Comparison of ENCODE assay signal across 8 cellular contexts in genomic region chr19:34480971-34481821, GRCh38. TPM values are rescaled to one million over a fixed set of nuclear protein-coding genes. Genes with fewer than 3 reads are reported as not detected.
A peak's percentile ranks its signal among the peaks of the same experiment; 100 is the strongest.
DNase-seq lines count a peak whose midpoint lies in the region; ATAC-seq, FAIRE-seq and TF ChIP-seq lines count a peak whose summit lies in the region.

WTIP (plus strand) TSS chr19:34481758; CDS start chr19:34481975, 217 bp downstream.

- H3K27ac ChIP-seq in HepG2 (ENCODE audit: extremely low read length, insufficient read depth, low read length) (no peak within 1 kb of the TSS), thymus (ENCODE audit: low read depth) (peak within 1 kb of the TSS; percentile 31)

- intact Hi-C loops in HepG2 (cut with micrococcal nuclease; ENCODE audit: unreplicated experiment), result no loop called here

- no peaks in the 10 kb centered on the region for H3K9me3 ChIP-seq in HepG2 (ENCODE audit: low read length)
- H3K9me3 ChIP-seq in thymus (ENCODE audit: control insufficient read depth), result no peaks in the 10 kb centered on the region

- ATAC-seq in HepG2 (peak; percentile 82), GM21526 (IDR thresholded peaks at IDR 0.05; ENCODE audit: low FRiP score, unreplicated experiment) (no peak), HG03520 (IDR thresholded peaks at IDR 0.05; ENCODE audit: unreplicated experiment) (no peak)

- peak within 1 kb of the TSS; percentile 88 for H3K4me2 ChIP-seq in HepG2 (ENCODE audit: low read depth, low read length)

- H4K20me1 ChIP-seq in HepG2 (ENCODE audit: insufficient read depth, low read length), result 0 out of 2 replicates have a peak, but pooled peaks cover 2% of the 10 kb centered on the region

- H3K4me3 ChIP-seq in HepG2 (replicated peaks in 1 of 3; ENCODE audit: insufficient read depth in 1 of 3, low read depth in 2 of 3, low read length in 3 of 3) (peak within 1 kb of the TSS; percentile 59 to 76 (median 75)), thymus (ENCODE audit: low read length) (peak within 1 kb of the TSS; percentile 36)

- peak within 1 kb of the TSS; percentile 66 for H3K9ac ChIP-seq in HepG2 (ENCODE audit: insufficient read depth, low read depth, low read length)

- H2AFZ ChIP-seq in HepG2 (ENCODE audit: low read length), result no peak within 1 kb of the TSS

- peaks cover 2% of the 10 kb centered on the region for H3K79me2 ChIP-seq in HepG2 (ENCODE audit: insufficient read depth, low read length)

- peak in 1 of 2 experiments; percentile 29; a peak in 1 of 4 replicates for TF ChIP-seq POLR2A in HepG2 (IDR thresholded peaks at IDR 0.05; ENCODE audit: insufficient read depth in 1 of 2, low read depth in 2 of 2, low read length in 2 of 2)

- H3K27me3 ChIP-seq in HepG2 (ENCODE audit: control insufficient read depth in 1 of 2, insufficient read depth in 2 of 2, low read length in 2 of 2) (no peaks in the 10 kb centered on the region), thymus (ENCODE audit: control insufficient read depth, insufficient read depth) (peaks cover 46% of the 10 kb centered on the region)

- no peak for FAIRE-seq in HepG2 (lab: Jason Lieb, UNC)

- CTCF ChIA-PET in HepG2 (lab: Yijun Ruan, JAX; ENCODE audit: low intra/inter-chr PET ratio, low total read pairs), result interaction anchor here (1.1 kb wide), 1 partner anchor 20 kb away, joined by 3 read pairs; no protein-coding TSS in a partner anchor

- WGBS in HepG2 (ENCODE audit: low lambda C conversion rate), result 17% methylated on average over 32 of the region's 91 CpGs
- 8% methylated on average over 91 of the region's 91 CpGs for WGBS in thymus

- peaks cover 24% of the 10 kb centered on the region for H3K4me1 ChIP-seq in HepG2 (ENCODE audit: insufficient read depth, low read length)
- H3K4me1 ChIP-seq in thymus (ENCODE audit: control insufficient read depth, insufficient read depth, low read length), result no peaks in the 10 kb centered on the region

- peak in 1 of 2 experiments; percentile 37; a peak in 1 of 4 replicates for TF ChIP-seq EP300 in HepG2 (IDR thresholded peaks at IDR 0.05; ENCODE audit: low read depth in 2 of 2, low read length in 2 of 2)
- TF ChIP-seq EP300 in HepG2 (CRISPR knock-in tag; IDR thresholded peaks at IDR 0.05; ENCODE audit: borderline replicate concordance), result no peak

- POLR2A ChIA-PET in HepG2 (lab: Yijun Ruan, JAX), result interaction anchor here (0.8 to 1.3 kb wide), 2 partner anchors 24 to 122 kb away, joined by 3 read pairs; no protein-coding TSS in a partner anchor

- TF ChIP-seq RAD21 in HepG2 (CRISPR knock-in tag; IDR thresholded peaks at IDR 0.05), result no peak

- TF ChIP-seq CTCF in HepG2 (CRISPR knock-in tag; IDR thresholded peaks at IDR 0.05), result no peak

- peak; percentile 95 for DNase-seq in AG08396 (ENCODE audit: low spot score)
- DNase-seq in M059J (ENCODE audit: low read depth), result peak; percentile 55
- peak; percentile 92 for DNase-seq in dermis blood vessel endothelial cell
- DNase-seq in HepG2 (ENCODE audit: low spot score), result peak; percentile 62
- DNase-seq in effector CD4-positive, alpha-beta T cell, result no peak

- no TSS peak for BruUV-seq in HepG2 (replicated peaks; lab: Mats Ljungman, UMichigan)

- H3K36me3 ChIP-seq in HepG2 (replicated peaks in 1 of 2; ENCODE audit: control insufficient read depth in 1 of 2, insufficient read depth in 2 of 2, low read length in 2 of 2) (no peaks in the 10 kb centered on the region), thymus (ENCODE audit: control insufficient read depth, insufficient read depth) (no peaks in the 10 kb centered on the region)

- in situ Hi-C loops in HepG2 (cut with HindIII; ENCODE audit: extremely low pct_ligation_motif_present, low pct_unique_long_range_greater_than_20kb), result no loop called here

TF ChIP-seq in HepG2, 621 proteins besides CTCF, POLR2A, EP300 and RAD21 (continues in another document):
- 0 out of 2 replicates have a peak, but pooled peaks have one; percentile 8 for TF ChIP-seq MED1 (CRISPR knock-in tag; IDR thresholded peaks at IDR 0.05)
- TF ChIP-seq ZNF138 (CRISPR knock-in tag; IDR thresholded peaks at IDR 0.05; ENCODE audit: low read depth), result 0 out of 2 replicates have a peak, but pooled peaks have one; percentile 26
- TF ChIP-seq TARDBP (CRISPR knock-in tag; IDR thresholded peaks at IDR 0.05), result peak; percentile 45
- TF ChIP-seq YEATS4 (CRISPR knock-in tag; IDR thresholded peaks at IDR 0.05; ENCODE audit: borderline replicate concordance), result peak; percentile 55; the same call in 1 of the 2 replicates
- TF ChIP-seq FOXA1 (IDR thresholded peaks at IDR 0.05), result no peak
- 0 out of 2 replicates have a peak, but pooled peaks have one; percentile 11 for TF ChIP-seq FOXA1 (CRISPR knock-in tag; IDR thresholded peaks at IDR 0.05)
- peak; percentile 71 for TF ChIP-seq ZNF687 (CRISPR knock-in tag; IDR thresholded peaks at IDR 0.05)

RNA-seq across cellular contexts. Expression of gene WTIP, which starts in this region (rescaled TPM):
- total RNA-seq in M059J (2014; rRNA removed; shearing (Covaris generic)), result 10.1 and 15.3 TPM in 2 replicates
- total RNA-seq in dermis blood vessel endothelial cell (49.5 and 52.1 TPM in 2 replicates), HepG2 (2016; rRNA removed; fragmentation: Illumina TruSeq; extraction: Trizol) (9.0 and 15.0 TPM in 2 replicates)
- 12.3 and 12.5 TPM in 2 replicates for total RNA-seq in HepG2 (2016; cell fraction: cytosol; rRNA removed; fragmentation: Illumina TruSeq; extraction: Trizol; ENCODE audit: low read depth)
- total RNA-seq in HepG2 (2016; cell fraction: insoluble cytoplasmic fraction; rRNA removed; fragmentation: Illumina TruSeq; extraction: Trizol), result 7.6 and 12.6 TPM in 2 replicates
- 23.0 and 32.2 TPM in 2 replicates for total RNA-seq in HepG2 (2016; cell fraction: membrane; rRNA removed; fragmentation: Illumina TruSeq; extraction: Trizol)
- 6.1 and 7.1 TPM in 2 replicates for total RNA-seq in HepG2 (2016; cell fraction: nucleus; rRNA removed; fragmentation: Illumina TruSeq; extraction: Trizol)
- polyA plus RNA-seq in HepG2 (2011; rRNA removed) (18.1 and 20.9 TPM in 2 replicates), thymus (3.6 TPM)
- polyA plus RNA-seq in HepG2 (2011; cell fraction: cytosol; rRNA removed), result 13.7 and 18.9 TPM in 2 replicates
- polyA plus RNA-seq in HepG2 (2011; cell fraction: nucleus; rRNA removed), result 11.0 and 12.4 TPM in 2 replicates
- 6.7 and 12.4 TPM in 2 replicates for polyA plus RNA-seq in HepG2 (2012)
- 9.0 and 11.1 TPM in 2 replicates for polyA plus RNA-seq in HepG2 (2016; cell fraction: cytosol; fragmentation: Illumina TruSeq; extraction: Trizol; ENCODE audit: low read depth)
- polyA plus RNA-seq in HepG2 (2016; cell fraction: insoluble cytoplasmic fraction; fragmentation: Illumina TruSeq; extraction: Trizol; ENCODE audit: low read depth), result 7.0 and 8.8 TPM in 2 replicates
- 18.0 and 20.4 TPM in 2 replicates for polyA plus RNA-seq in HepG2 (2016; cell fraction: membrane; fragmentation: Illumina TruSeq; extraction: Trizol; ENCODE audit: low read depth)
- polyA plus RNA-seq in HepG2 (2016; cell fraction: nucleus; fragmentation: Illumina TruSeq; extraction: Trizol; ENCODE audit: insufficient read depth, low read depth), result 7.5 and 9.5 TPM in 2 replicates
- polyA minus RNA-seq in HepG2 (2011; rRNA and poly(A)+ RNA removed; ENCODE audit: low replicate concordance), result 3.6 and 41.2 TPM in 2 replicates
- 11.4 and 11.8 TPM in 2 replicates for polyA minus RNA-seq in HepG2 (2011; cell fraction: cytosol; rRNA and poly(A)+ RNA removed)
- 2.4 and 5.6 TPM in 2 replicates for polyA minus RNA-seq in HepG2 (2011; cell fraction: nucleus; rRNA and poly(A)+ RNA removed)
